In genomic region chr15:22838292-22839042, GRCh38 we compare ENCODE assay signal across 1 cellular context.
A peak's percentile ranks its signal among the peaks of the same experiment; 100 is the strongest.
TF ChIP-seq lines count a peak whose summit lies in the region.

Gene NIPA2 (plus strand): TSS chr15:22838666. CDS start chr15:22851732, 13,066 bp downstream.

TF ChIP-seq in HepG2, 621 proteins besides CTCF, POLR2A, EP300 and RAD21 (continued from another document and continues in another):
- TF ChIP-seq THAP8 (CRISPR knock-in tag; IDR thresholded peaks at IDR 0.05; ENCODE audit: borderline replicate concordance) (no peak), TFAP4 (IDR thresholded peaks at IDR 0.05; ENCODE audit: borderline replicate concordance, low read depth) (peak; percentile 47; the same call in 1 of the 2 replicates), NFKB2 (CRISPR knock-in tag; IDR thresholded peaks at IDR 0.05; ENCODE audit: borderline replicate concordance) (no peak; the same call in 1 of the 2 replicates), ZNF484 (CRISPR knock-in tag; IDR thresholded peaks at IDR 0.05; ENCODE audit: borderline replicate concordance, low read depth) (no peak), ZNF558 (CRISPR knock-in tag; IDR thresholded peaks at IDR 0.05; ENCODE audit: borderline replicate concordance) (0 out of 2 replicates have a peak, but pooled peaks have one; percentile 29), ZNF329 (CRISPR knock-in tag; IDR thresholded peaks at IDR 0.05; ENCODE audit: low read depth) (no peak), ZNF564 (CRISPR knock-in tag; IDR thresholded peaks at IDR 0.05) (peak; percentile 65; the same call in 1 of the 2 replicates), ZNF879 (CRISPR knock-in tag; IDR thresholded peaks at IDR 0.05) (no peak), NONO (IDR thresholded peaks at IDR 0.05) (no peak), NONO (CRISPR knock-in tag; conservative IDR thresholded peaks at IDR 0.05) (peak; percentile 74; the same call in 1 of the 2 replicates), SMAD9 (CRISPR knock-in tag; IDR thresholded peaks at IDR 0.05) (no peak), SRSF9 (IDR thresholded peaks at IDR 0.05; ENCODE audit: borderline replicate concordance, insufficient read depth, low read depth, low read length, poor library complexity, severe bottlenecking) (no peak), ZNF274 (CRISPR knock-in tag; IDR thresholded peaks at IDR 0.05) (peak; percentile 10; the same call in 1 of the 2 replicates), ZNF253 (CRISPR knock-in tag; IDR thresholded peaks at IDR 0.05; ENCODE audit: borderline replicate concordance) (no peak), HNF1A (IDR thresholded peaks at IDR 0.05; ENCODE audit: low read depth) (no peak), HNF1A (CRISPR knock-in tag; IDR thresholded peaks at IDR 0.05; ENCODE audit: borderline replicate concordance) (no peak; the same call in 1 of the 2 replicates), ZNF775 (CRISPR knock-in tag; IDR thresholded peaks at IDR 0.05; ENCODE audit: borderline replicate concordance) (no peak), SMYD3 (CRISPR knock-in tag; IDR thresholded peaks at IDR 0.05) (no peak), ZFP41 (CRISPR knock-in tag; IDR thresholded peaks at IDR 0.05; ENCODE audit: borderline replicate concordance) (0 out of 2 replicates have a peak, but pooled peaks have one; percentile 68), HNF4G (IDR thresholded peaks at IDR 0.05; ENCODE audit: borderline replicate concordance, low read depth, low read length) (no peak), HNF4G (CRISPR knock-in tag; IDR thresholded peaks at IDR 0.05; ENCODE audit: borderline replicate concordance, low read depth) (0 out of 2 replicates have a peak, but pooled peaks have one; percentile 30), FOXK2 (IDR thresholded peaks at IDR 0.05) (no peak), ZSCAN20 (CRISPR knock-in tag; IDR thresholded peaks at IDR 0.05; ENCODE audit: borderline replicate concordance) (no peak), ZFAT (CRISPR knock-in tag; conservative IDR thresholded peaks at IDR 0.05) (no peak), ZNF670 (CRISPR knock-in tag; IDR thresholded peaks at IDR 0.05; ENCODE audit: borderline replicate concordance) (no peak), ZNF317 (CRISPR knock-in tag; IDR thresholded peaks at IDR 0.05) (no peak), KAT8 (CRISPR knock-in tag; IDR thresholded peaks at IDR 0.05) (peak; percentile 94), HOXA5 (CRISPR knock-in tag; IDR thresholded peaks at IDR 0.05) (peak; percentile 22), POGZ (CRISPR knock-in tag; IDR thresholded peaks at IDR 0.05) (peak; percentile 79), MLX (CRISPR knock-in tag; IDR thresholded peaks at IDR 0.05) (no peak; the same call in 1 of the 2 replicates), NFYC (CRISPR knock-in tag; IDR thresholded peaks at IDR 0.05) (no peak), ZFP36L1 (CRISPR knock-in tag; IDR thresholded peaks at IDR 0.05) (0 out of 2 replicates have a peak, but pooled peaks have one; percentile 65), MEIS2 (CRISPR knock-in tag; IDR thresholded peaks at IDR 0.05) (peak; percentile 52; the same call in 1 of the 2 replicates), ZNF850 (CRISPR knock-in tag; conservative IDR thresholded peaks at IDR 0.05) (no peak), HNF4A (CRISPR knock-in tag; IDR thresholded peaks at IDR 0.05) (no peak), ZNF75D (CRISPR knock-in tag; IDR thresholded peaks at IDR 0.05; ENCODE audit: borderline replicate concordance) (no peak), ZNF501 (CRISPR knock-in tag; IDR thresholded peaks at IDR 0.05) (peak; percentile 82; the same call in 1 of the 2 replicates), NPAS2 (CRISPR knock-in tag; IDR thresholded peaks at IDR 0.05; ENCODE audit: borderline replicate concordance) (no peak), U2AF1 (optimal IDR thresholded peaks at IDR 0.05; ENCODE audit: low read depth, low read length) (no peak), FOXA3 (CRISPR knock-in tag; IDR thresholded peaks at IDR 0.05) (no peak; the same call in 1 of the 2 replicates), SKIL (CRISPR knock-in tag; IDR thresholded peaks at IDR 0.05; ENCODE audit: borderline replicate concordance) (no peak), THAP11 (CRISPR knock-in tag; IDR thresholded peaks at IDR 0.05) (peak; percentile 90), ZNF644 (CRISPR knock-in tag; IDR thresholded peaks at IDR 0.05; ENCODE audit: low read depth) (no peak), POLR2G (IDR thresholded peaks at IDR 0.05; ENCODE audit: low read depth, low read length) (peak; percentile 90), ZNF556 (CRISPR knock-in tag; IDR thresholded peaks at IDR 0.05; ENCODE audit: borderline replicate concordance) (no peak), ZSCAN21 (CRISPR knock-in tag; IDR thresholded peaks at IDR 0.05; ENCODE audit: borderline replicate concordance) (no peak), ZNF7 (CRISPR knock-in tag; IDR thresholded peaks at IDR 0.05) (no peak)
- TF ChIP-seq, protein P1, sequence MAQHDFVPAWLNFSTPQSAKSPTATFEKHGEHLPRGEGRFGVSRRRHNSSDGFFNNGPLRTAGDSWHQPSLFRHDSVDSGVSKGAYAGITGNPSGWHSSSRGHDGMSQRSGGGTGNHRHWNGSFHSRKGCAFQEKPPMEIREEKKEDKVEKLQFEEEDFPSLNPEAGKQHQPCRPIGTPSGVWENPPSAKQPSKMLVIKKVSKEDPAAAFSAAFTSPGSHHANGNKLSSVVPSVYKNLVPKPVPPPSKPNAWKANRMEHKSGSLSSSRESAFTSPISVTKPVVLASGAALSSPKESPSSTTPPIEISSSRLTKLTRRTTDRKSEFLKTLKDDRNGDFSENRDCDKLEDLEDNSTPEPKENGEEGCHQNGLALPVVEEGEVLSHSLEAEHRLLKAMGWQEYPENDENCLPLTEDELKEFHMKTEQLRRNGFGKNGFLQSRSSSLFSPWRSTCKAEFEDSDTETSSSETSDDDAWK (CRISPR knock-in tag; IDR thresholded peaks at IDR 0.05): no peak
- TF ChIP-seq, protein P2, sequence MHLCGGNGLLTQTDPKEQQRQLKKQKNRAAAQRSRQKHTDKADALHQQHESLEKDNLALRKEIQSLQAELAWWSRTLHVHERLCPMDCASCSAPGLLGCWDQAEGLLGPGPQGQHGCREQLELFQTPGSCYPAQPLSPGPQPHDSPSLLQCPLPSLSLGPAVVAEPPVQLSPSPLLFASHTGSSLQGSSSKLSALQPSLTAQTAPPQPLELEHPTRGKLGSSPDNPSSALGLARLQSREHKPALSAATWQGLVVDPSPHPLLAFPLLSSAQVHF (CRISPR knock-in tag; IDR thresholded peaks at IDR 0.05): no peak
- TF ChIP-seq, protein P3, sequence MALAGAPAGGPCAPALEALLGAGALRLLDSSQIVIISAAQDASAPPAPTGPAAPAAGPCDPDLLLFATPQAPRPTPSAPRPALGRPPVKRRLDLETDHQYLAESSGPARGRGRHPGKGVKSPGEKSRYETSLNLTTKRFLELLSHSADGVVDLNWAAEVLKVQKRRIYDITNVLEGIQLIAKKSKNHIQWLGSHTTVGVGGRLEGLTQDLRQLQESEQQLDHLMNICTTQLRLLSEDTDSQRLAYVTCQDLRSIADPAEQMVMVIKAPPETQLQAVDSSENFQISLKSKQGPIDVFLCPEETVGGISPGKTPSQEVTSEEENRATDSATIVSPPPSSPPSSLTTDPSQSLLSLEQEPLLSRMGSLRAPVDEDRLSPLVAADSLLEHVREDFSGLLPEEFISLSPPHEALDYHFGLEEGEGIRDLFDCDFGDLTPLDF (CRISPR knock-in tag; IDR thresholded peaks at IDR 0.05): 0 out of 2 replicates have a peak, but pooled peaks have one; percentile 42
- TF ChIP-seq, protein P4, sequence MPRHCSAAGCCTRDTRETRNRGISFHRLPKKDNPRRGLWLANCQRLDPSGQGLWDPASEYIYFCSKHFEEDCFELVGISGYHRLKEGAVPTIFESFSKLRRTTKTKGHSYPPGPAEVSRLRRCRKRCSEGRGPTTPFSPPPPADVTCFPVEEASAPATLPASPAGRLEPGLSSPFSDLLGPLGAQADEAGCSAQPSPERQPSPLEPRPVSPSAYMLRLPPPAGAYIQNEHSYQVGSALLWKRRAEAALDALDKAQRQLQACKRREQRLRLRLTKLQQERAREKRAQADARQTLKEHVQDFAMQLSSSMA (CRISPR knock-in tag; IDR thresholded peaks at IDR 0.05): no peak
- TF ChIP-seq, protein P5, sequence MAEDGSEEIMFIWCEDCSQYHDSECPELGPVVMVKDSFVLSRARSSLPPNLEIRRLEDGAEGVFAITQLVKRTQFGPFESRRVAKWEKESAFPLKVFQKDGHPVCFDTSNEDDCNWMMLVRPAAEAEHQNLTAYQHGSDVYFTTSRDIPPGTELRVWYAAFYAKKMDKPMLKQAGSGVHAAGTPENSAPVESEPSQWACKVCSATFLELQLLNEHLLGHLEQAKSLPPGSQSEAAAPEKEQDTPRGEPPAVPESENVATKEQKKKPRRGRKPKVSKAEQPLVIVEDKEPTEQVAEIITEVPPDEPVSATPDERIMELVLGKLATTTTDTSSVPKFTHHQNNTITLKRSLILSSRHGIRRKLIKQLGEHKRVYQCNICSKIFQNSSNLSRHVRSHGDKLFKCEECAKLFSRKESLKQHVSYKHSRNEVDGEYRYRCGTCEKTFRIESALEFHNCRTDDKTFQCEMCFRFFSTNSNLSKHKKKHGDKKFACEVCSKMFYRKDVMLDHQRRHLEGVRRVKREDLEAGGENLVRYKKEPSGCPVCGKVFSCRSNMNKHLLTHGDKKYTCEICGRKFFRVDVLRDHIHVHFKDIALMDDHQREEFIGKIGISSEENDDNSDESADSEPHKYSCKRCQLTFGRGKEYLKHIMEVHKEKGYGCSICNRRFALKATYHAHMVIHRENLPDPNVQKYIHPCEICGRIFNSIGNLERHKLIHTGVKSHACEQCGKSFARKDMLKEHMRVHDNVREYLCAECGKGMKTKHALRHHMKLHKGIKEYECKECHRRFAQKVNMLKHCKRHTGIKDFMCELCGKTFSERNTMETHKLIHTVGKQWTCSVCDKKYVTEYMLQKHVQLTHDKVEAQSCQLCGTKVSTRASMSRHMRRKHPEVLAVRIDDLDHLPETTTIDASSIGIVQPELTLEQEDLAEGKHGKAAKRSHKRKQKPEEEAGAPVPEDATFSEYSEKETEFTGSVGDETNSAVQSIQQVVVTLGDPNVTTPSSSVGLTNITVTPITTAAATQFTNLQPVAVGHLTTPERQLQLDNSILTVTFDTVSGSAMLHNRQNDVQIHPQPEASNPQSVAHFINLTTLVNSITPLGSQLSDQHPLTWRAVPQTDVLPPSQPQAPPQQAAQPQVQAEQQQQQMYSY (CRISPR knock-in tag; IDR thresholded peaks at IDR 0.05): no peak
